ENCODE assay signal across 37 cellular contexts in the genomic region with DNA sequence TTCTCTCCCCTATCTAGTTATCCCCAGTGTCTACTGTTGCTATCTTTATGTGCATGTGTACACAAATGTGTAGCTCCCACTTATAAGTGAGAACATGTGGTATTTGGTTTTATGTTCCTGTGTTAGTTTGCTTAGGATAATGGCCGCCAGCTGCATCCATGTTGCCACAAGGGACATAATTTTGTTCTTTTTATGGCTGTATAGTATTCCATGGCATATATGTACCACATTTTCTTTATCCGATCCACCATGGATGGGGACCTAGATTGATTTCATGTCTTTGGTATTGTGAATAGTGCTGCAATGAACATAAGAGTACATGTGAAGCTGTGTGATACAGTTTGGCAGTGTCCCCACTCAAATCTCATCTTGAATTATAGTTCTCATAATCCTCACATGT.
"Had no signal": no experiment of that assay in that cellular context is flagged by ENCODE, and none has a peak within 500 bp of the region (broad histone marks: within the 10 kb centered on the region; RNA-seq: fewer than 3 reads in every experiment).

No MANE protein-coding gene starts in this region.

- H3K9me3 Mint-ChIP-seq: activated naive CD4-positive, alpha-beta T cell treated with anti-CD3 and anti-CD28 coated beads, Interleukin-2, amount 50 U/mL, for 24 hours had no signal

- H3K9me3 ChIP-seq: adrenal gland, body of pancreas had no signal

- DNase-seq: activated effector memory CD4-positive, alpha-beta T cell treated with anti-CD3 and anti-CD28 coated beads, Interleukin-2, amount 50 U/mL, for 16 hours; activated effector memory CD4-positive, alpha-beta T cell treated with Interleukin-2 at 50 U/mL for 16 hours; activated gamma-delta T cell; activated gamma-delta T cell treated with Interleukin-2 at 50 U/mL for 16 hours; activated naive CD4-positive, alpha-beta T cell; activated naive CD4-positive, alpha-beta T cell treated with anti-CD3 and anti-CD28 coated beads for 36 hours; activated naive CD4-positive, alpha-beta T cell treated with anti-CD3 and anti-CD28 coated beads, Interleukin-2, amount 10 ng/mL, durations not matched to agents 7 days and 5 days; activated naive CD4-positive, alpha-beta T cell treated with anti-CD3 and anti-CD28 coated beads, Interleukin-2, amount 50 U/mL, for 16 hours; activated naive CD4-positive, alpha-beta T cell treated with Interleukin-2 at 50 U/mL for 16 hours; activated naive CD8-positive, alpha-beta T cell treated with anti-CD3 and anti-CD28 coated beads for 36 hours; activated naive CD8-positive, alpha-beta T cell treated with anti-CD3 and anti-CD28 coated beads, Interleukin-2, amount 10 ng/mL, durations not matched to agents 7 days and 5 days; activated naive CD8-positive, alpha-beta T cell treated with anti-CD3 and anti-CD28 coated beads, Interleukin-2, amount 50 U/mL, for 24 hours; activated T-cell treated with anti-CD3 and anti-CD28 coated beads, Interleukin-2, amount 50 U/mL, for 24 hours; activated T-cell treated with anti-CD3 and anti-CD28 coated beads, Interleukin-2, amount 50 U/mL, for 4 hours; activated T-cell treated with anti-CD3 and anti-CD28 coated beads, Interleukin-2, amount 50 U/mL, for 48 hours; activated T-cell treated with anti-CD3 and anti-CD28 coated beads, Interleukin-2, amount 50 U/mL, for 72 hours; adrenal gland; amniotic stem cell; amygdala; anterior cingulate cortex; aorta; body of pancreas; brain microvascular endothelial cell; caudate nucleus; central memory CD4-positive, alpha-beta T cell; cerebellar nuclear complex had no signal

- H3K4me3 ChIP-seq: adrenal gland, ascending aorta, body of pancreas, breast epithelium, cardiac muscle cell had no signal

- H3K4me3 Mint-ChIP-seq: activated naive CD4-positive, alpha-beta T cell treated with anti-CD3 and anti-CD28 coated beads for 36 hours; activated naive CD4-positive, alpha-beta T cell treated with anti-CD3 and anti-CD28 coated beads, Interleukin-2, amount 10 ng/mL, durations not matched to agents 7 days and 5 days; activated naive CD4-positive, alpha-beta T cell treated with anti-CD3 and anti-CD28 coated beads, Interleukin-2, amount 50 U/mL, for 24 hours; activated naive CD8-positive, alpha-beta T cell; activated naive CD8-positive, alpha-beta T cell treated with anti-CD3 and anti-CD28 coated beads for 36 hours; activated naive CD8-positive, alpha-beta T cell treated with anti-CD3 and anti-CD28 coated beads, Interleukin-2, amount 10 ng/mL, durations not matched to agents 7 days and 5 days; activated naive CD8-positive, alpha-beta T cell treated with anti-CD3 and anti-CD28 coated beads, Interleukin-2, amount 50 U/mL, for 24 hours; activated T-cell treated with anti-CD3 and anti-CD28 coated beads, Interleukin-2, amount 50 U/mL, for 24 hours; activated T-cell treated with anti-CD3 and anti-CD28 coated beads, Interleukin-2, amount 50 U/mL, for 4 hours; activated T-cell treated with anti-CD3 and anti-CD28 coated beads, Interleukin-2, amount 50 U/mL, for 72 hours; activated T-helper 1 cell treated with anti-CD3 and anti-CD28 coated beads, Interleukin-12 subunit alpha, Interleukin-12 subunit beta, Interleukin-2, Interleukin-4 antibody, amounts not matched to agents 30 ng/mL and 10 ng/mL and 1 ng/mL, durations not matched to agents 14 hours and 24 hours and 36 hours; activated T-helper 17 cell treated with anti-CD3 and anti-CD28 coated beads, Interleukin-2, amount 50 U/mL, for 72 hours; brain; central memory CD8-positive, alpha-beta T cell had no signal

- H3K4me1 Mint-ChIP-seq: activated naive CD4-positive, alpha-beta T cell treated with anti-CD3 and anti-CD28 coated beads, Interleukin-2, amount 10 ng/mL, durations not matched to agents 7 days and 5 days; activated naive CD4-positive, alpha-beta T cell treated with anti-CD3 and anti-CD28 coated beads, Interleukin-2, amount 50 U/mL, for 24 hours; activated naive CD8-positive, alpha-beta T cell treated with anti-CD3 and anti-CD28 coated beads for 36 hours; activated naive CD8-positive, alpha-beta T cell treated with anti-CD3 and anti-CD28 coated beads, Interleukin-2, amount 10 ng/mL, durations not matched to agents 7 days and 5 days; activated naive CD8-positive, alpha-beta T cell treated with anti-CD3 and anti-CD28 coated beads, Interleukin-2, amount 50 U/mL, for 24 hours; activated T-helper 17 cell treated with anti-CD3 and anti-CD28 coated beads, Interleukin-2, amount 50 U/mL, for 72 hours; brain; central memory CD8-positive, alpha-beta T cell had no signal

- H3K27me3 Mint-ChIP-seq: activated naive CD4-positive, alpha-beta T cell treated with anti-CD3 and anti-CD28 coated beads, Interleukin-2, amount 10 ng/mL, durations not matched to agents 7 days and 5 days; activated naive CD8-positive, alpha-beta T cell treated with anti-CD3 and anti-CD28 coated beads for 36 hours; brain had no signal

- H3K27me3 ChIP-seq: adrenal gland, ascending aorta, body of pancreas, brain microvascular endothelial cell, breast epithelium, cardiac muscle cell had no signal

- H3K4me1 ChIP-seq: adrenal gland, ascending aorta, body of pancreas, breast epithelium had no signal

- H3K27ac ChIP-seq: adrenal gland, ascending aorta, body of pancreas, brain microvascular endothelial cell, breast epithelium, cardiac muscle cell had no signal

- ATAC-seq: activated naive CD4-positive, alpha-beta T cell treated with anti-CD3 and anti-CD28 coated beads, Interleukin-2, amount 50 U/mL, for 72 hours; activated naive CD8-positive, alpha-beta T cell treated with anti-CD3 and anti-CD28 coated beads, Interleukin-2, amount 50 U/mL, for 24 hours; activated T-cell treated with anti-CD3 and anti-CD28 coated beads, Interleukin-2, amount 50 U/mL, for 4 hours; activated T-cell treated with anti-CD3 and anti-CD28 coated beads, Interleukin-2, amount 50 U/mL, for 72 hours; activated T-helper 17 cell treated with anti-CD3 and anti-CD28 coated beads, Interleukin-2, amount 50 U/mL, for 72 hours; body of pancreas had no signal

- H3K36me3 ChIP-seq: adrenal gland, ascending aorta, brain microvascular endothelial cell, breast epithelium, cardiac muscle cell had no signal

- H3K27ac Mint-ChIP-seq: activated naive CD4-positive, alpha-beta T cell treated with anti-CD3 and anti-CD28 coated beads for 36 hours; activated naive CD4-positive, alpha-beta T cell treated with anti-CD3 and anti-CD28 coated beads, Interleukin-2, amount 10 ng/mL, durations not matched to agents 7 days and 5 days; activated naive CD4-positive, alpha-beta T cell treated with anti-CD3 and anti-CD28 coated beads, Interleukin-2, amount 50 U/mL, for 24 hours; activated naive CD4-positive, alpha-beta T cell treated with anti-CD3 and anti-CD28 coated beads, Interleukin-2, amount 50 U/mL, for 72 hours; activated naive CD8-positive, alpha-beta T cell; activated naive CD8-positive, alpha-beta T cell treated with anti-CD3 and anti-CD28 coated beads for 36 hours; activated naive CD8-positive, alpha-beta T cell treated with anti-CD3 and anti-CD28 coated beads, Interleukin-2, amount 10 ng/mL, durations not matched to agents 7 days and 5 days; activated naive CD8-positive, alpha-beta T cell treated with anti-CD3 and anti-CD28 coated beads, Interleukin-2, amount 50 U/mL, for 24 hours; activated T-cell treated with anti-CD3 and anti-CD28 coated beads, Interleukin-2, amount 50 U/mL, for 24 hours; activated T-cell treated with anti-CD3 and anti-CD28 coated beads, Interleukin-2, amount 50 U/mL, for 72 hours; activated T-helper 1 cell treated with anti-CD3 and anti-CD28 coated beads, Interleukin-12 subunit alpha, Interleukin-12 subunit beta, Interleukin-2, Interleukin-4 antibody, amounts not matched to agents 30 ng/mL and 10 ng/mL and 1 ng/mL, durations not matched to agents 14 hours and 24 hours and 36 hours; activated T-helper 17 cell treated with anti-CD3 and anti-CD28 coated beads, Interleukin-2, amount 50 U/mL, for 72 hours; activated T-helper 2 cell treated with anti-CD3 and anti-CD28 coated beads, Interferon-gamma antibody, Interleukin-2, Interleukin-4, amounts not matched to agents 10 μg/mL and 5 μg/mL and 100 μg/mL, durations not matched to agents 14 hours and 24 hours and 36 hours; brain had no signal

- H3K36me3 Mint-ChIP-seq: activated naive CD4-positive, alpha-beta T cell treated with anti-CD3 and anti-CD28 coated beads, Interleukin-2, amount 10 ng/mL, durations not matched to agents 7 days and 5 days; activated naive CD4-positive, alpha-beta T cell treated with anti-CD3 and anti-CD28 coated beads, Interleukin-2, amount 50 U/mL, for 24 hours; activated naive CD8-positive, alpha-beta T cell; activated naive CD8-positive, alpha-beta T cell treated with anti-CD3 and anti-CD28 coated beads for 36 hours; activated naive CD8-positive, alpha-beta T cell treated with anti-CD3 and anti-CD28 coated beads, Interleukin-2, amount 10 ng/mL, durations not matched to agents 7 days and 5 days had no signal
